Comparison of ENCODE assay signal across 1 cellular context in the genomic region with DNA sequence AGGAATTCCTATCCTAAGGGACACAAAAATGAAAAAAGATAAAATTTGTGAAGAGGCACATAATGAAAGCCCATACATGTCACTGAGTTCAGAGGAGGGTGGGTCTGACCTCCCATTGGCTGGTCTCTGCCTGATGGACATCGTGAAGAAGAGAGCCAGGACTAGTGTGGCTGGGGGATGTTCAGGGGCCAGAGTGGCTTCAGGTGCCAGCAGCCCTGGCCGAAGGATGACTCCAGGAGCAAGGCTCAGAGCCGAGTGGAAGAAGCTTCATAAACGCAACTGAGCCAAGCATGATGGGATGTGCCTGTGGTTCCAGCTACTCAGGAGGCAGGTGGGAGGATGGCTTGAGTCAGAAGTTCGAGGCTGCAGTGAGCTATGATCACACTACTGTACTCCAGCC.
TF ChIP-seq lines count a peak whose summit lies in the region.

No MANE protein-coding gene starts in this region.

TF ChIP-seq in H1, 55 proteins besides CTCF, POLR2A, EP300 and RAD21:
- TF ChIP-seq MAFK (IDR thresholded peaks at IDR 0.05; ENCODE audit: low read depth, low read length) (no peak), TAF1 (IDR thresholded peaks at IDR 0.05; ENCODE audit: low read depth, low read length) (no peak), CHD2 (IDR thresholded peaks at IDR 0.05; ENCODE audit: low read length) (no peak), CTBP2 (IDR thresholded peaks at IDR 0.05; ENCODE audit: borderline replicate concordance, insufficient read depth, insufficient read length, low read length) (no peak), SIRT6 (IDR thresholded peaks at IDR 0.05; ENCODE audit: low read length) (no peak), RNF2 (IDR thresholded peaks at IDR 0.05; ENCODE audit: borderline replicate concordance, low read depth, low read length, missing control alignments, poor library complexity, severe bottlenecking) (no peak), POU5F1 (IDR thresholded peaks at IDR 0.05; ENCODE audit: low read depth, low read length) (no peak), RXRA (IDR thresholded peaks at IDR 0.05; ENCODE audit: insufficient read depth, low read depth, low read length) (no peak), HDAC2 (IDR thresholded peaks at IDR 0.05; ENCODE audit: borderline replicate concordance in 1 of 2, low read depth in 2 of 2, low read length in 2 of 2) (no peak)
- TF ChIP-seq, protein P1, sequence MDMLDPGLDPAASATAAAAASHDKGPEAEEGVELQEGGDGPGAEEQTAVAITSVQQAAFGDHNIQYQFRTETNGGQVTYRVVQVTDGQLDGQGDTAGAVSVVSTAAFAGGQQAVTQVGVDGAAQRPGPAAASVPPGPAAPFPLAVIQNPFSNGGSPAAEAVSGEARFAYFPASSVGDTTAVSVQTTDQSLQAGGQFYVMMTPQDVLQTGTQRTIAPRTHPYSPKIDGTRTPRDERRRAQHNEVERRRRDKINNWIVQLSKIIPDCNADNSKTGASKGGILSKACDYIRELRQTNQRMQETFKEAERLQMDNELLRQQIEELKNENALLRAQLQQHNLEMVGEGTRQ (IDR thresholded peaks at IDR 0.05; ENCODE audit: low read length), result no peak
- TF ChIP-seq, protein P2, sequence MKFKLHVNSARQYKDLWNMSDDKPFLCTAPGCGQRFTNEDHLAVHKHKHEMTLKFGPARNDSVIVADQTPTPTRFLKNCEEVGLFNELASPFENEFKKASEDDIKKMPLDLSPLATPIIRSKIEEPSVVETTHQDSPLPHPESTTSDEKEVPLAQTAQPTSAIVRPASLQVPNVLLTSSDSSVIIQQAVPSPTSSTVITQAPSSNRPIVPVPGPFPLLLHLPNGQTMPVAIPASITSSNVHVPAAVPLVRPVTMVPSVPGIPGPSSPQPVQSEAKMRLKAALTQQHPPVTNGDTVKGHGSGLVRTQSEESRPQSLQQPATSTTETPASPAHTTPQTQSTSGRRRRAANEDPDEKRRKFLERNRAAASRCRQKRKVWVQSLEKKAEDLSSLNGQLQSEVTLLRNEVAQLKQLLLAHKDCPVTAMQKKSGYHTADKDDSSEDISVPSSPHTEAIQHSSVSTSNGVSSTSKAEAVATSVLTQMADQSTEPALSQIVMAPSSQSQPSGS (IDR thresholded peaks at IDR 0.05; ENCODE audit: low read length), result no peak
